In genomic region chr3:28595364-28595763, GRCh38 we compare ENCODE assay signal across 1 cellular context.
TF ChIP-seq lines count a peak whose summit lies in the region.

No MANE protein-coding gene starts in this region.

TF ChIP-seq in H1, 55 proteins besides CTCF, POLR2A, EP300 and RAD21 (continued from another document):
- TF ChIP-seq CHD7 (IDR thresholded peaks at IDR 0.05; ENCODE audit: insufficient replicate concordance, low read length) (no peak), NANOG (IDR thresholded peaks at IDR 0.05; ENCODE audit: insufficient read depth, low read depth, low read length, poor library complexity, severe bottlenecking) (no peak), KDM4A (IDR thresholded peaks at IDR 0.05; ENCODE audit: low read depth, low read length, severe bottlenecking) (no peak), RNF2 (IDR thresholded peaks at IDR 0.05; ENCODE audit: borderline replicate concordance, low read depth, low read length, missing control alignments, poor library complexity, severe bottlenecking) (no peak), MAFK (IDR thresholded peaks at IDR 0.05; ENCODE audit: low read depth, low read length) (no peak)
